10 cellular contexts compared by ENCODE assay signal in genomic region chr6:24492475-24492874, GRCh38. TPM values are rescaled to one million over a fixed set of nuclear protein-coding genes. Genes with fewer than 3 reads are reported as not detected.
DNase-seq lines count a peak whose midpoint lies in the region; FAIRE-seq and TF ChIP-seq lines count a peak whose summit lies in the region.
"Had no signal": no experiment of that assay in that cellular context is flagged by ENCODE, and none has a peak within 500 bp of the region (broad histone marks: within the 10 kb centered on the region; RNA-seq: fewer than 3 reads in every experiment).

No MANE protein-coding gene starts in this region.

- H3K27ac ChIP-seq in C4-2B (no peak overlapping the region), stomach (no peak overlapping the region)

- peaks cover 0 to 7% (median 0%) of the 10 kb centered on the region in 4 donors for H3K36me3 ChIP-seq in stomach

- 76 to 86% (median 77%) methylated on average over 3 of the region's 3 CpGs for WGBS in stomach, 5 donors

- peaks cover 7 to 26% (median 19%) of the 10 kb centered on the region in 4 donors for H3K4me1 ChIP-seq in stomach

- no peak for TF ChIP-seq POLR2A in stomach (IDR thresholded peaks at IDR 0.05)

- intact Hi-C loops in stomach (cut with DNase I; ENCODE audit: low total_unique reads), result no loop called here

- TF ChIP-seq EP300 in stomach (IDR thresholded peaks at IDR 0.05), result no peak

- H3K27me3 ChIP-seq in stomach, result no peaks in the 10 kb centered on the region

- no peak for FAIRE-seq in frontal cortex (lab: Jason Lieb, UNC)
- FAIRE-seq: GM12891 had no signal

- TF ChIP-seq CTCF in C4-2B (conservative IDR thresholded peaks at IDR 0.05) (peak; percentile 37), GM12875 (IDR thresholded peaks at IDR 0.05; ENCODE audit: borderline replicate concordance, insufficient read depth, low read depth, low read length) (peak; percentile 24; the same call in 1 of the 2 replicates), stomach (IDR thresholded peaks at IDR 0.05) (no peak)

- DNase-seq in SK-N-DZ (ENCODE audit: low spot score), result peak; percentile 30
- DNase-seq in iPS-NIHi11 (ENCODE audit: low spot score), result peak; percentile 44
- DNase-seq in NCI-H1417 treated with DMSO at 0.1 percent for 48 hours (lab: John Stamatoyannopoulos, UW), result no peak
- no peak for DNase-seq in frontal cortex (ENCODE audit: low spot score in 2 of 2)
- no peak for DNase-seq in stomach
- DNase-seq in activated CD4-positive, CD25-positive, alpha-beta regulatory T cell (lab: John Stamatoyannopoulos, UW), result no peak
- DNase-seq: activated gamma-delta T cell had no signal

- no peak overlapping the region for H3K4me3 ChIP-seq in GM12875 (ENCODE audit: low read depth, low read length)
- H3K4me3 ChIP-seq in stomach, result no peak overlapping the region

- peaks cover 0 to 4% (median 0%) of the 10 kb centered on the region in 4 donors for H3K9me3 ChIP-seq in stomach

RNA-seq across cellular contexts. Expression of gene ALDH5A1, which starts 2.3 kb away (rescaled TPM):
- 6.5 and 6.6 TPM in 2 replicates for polyA plus RNA-seq in SK-N-DZ (2014; cell fraction: cytosol; rRNA removed)
- polyA plus RNA-seq in SK-N-DZ (2014; cell fraction: nucleus; rRNA removed), result 3.9 and 5.0 TPM in 2 replicates
- total RNA-seq in frontal cortex (16.7 TPM), stomach (1 to 10 TPM in 4 of 5 donors, under 1 TPM in 1; 0.58 to 9.8 (median 6.8) TPM)
- polyA plus RNA-seq in stomach, result 1 to 10 TPM; 2.0 to 2.5 (median 2.5) TPM

RNA-seq across cellular contexts. Expression of gene GPLD1, which starts 3.1 kb away (rescaled TPM):
- 2.7 and 3.0 TPM in 2 replicates for polyA plus RNA-seq in SK-N-DZ (2014; cell fraction: cytosol; rRNA removed)
- polyA plus RNA-seq in SK-N-DZ (2014; cell fraction: nucleus; rRNA removed), result 1.7 and 6.6 TPM in 2 replicates
- total RNA-seq in frontal cortex, result 10.6 TPM
- 1 to 10 TPM in 2 of 5 donors, under 1 TPM in 1, not detected in 2; 0.43 to 2.8 (median 1.3) TPM for total RNA-seq in stomach
- polyA plus RNA-seq in stomach, result under 1 TPM; 0.18 to 0.44 (median 0.31) TPM

Comparison
In these comparisons a context has a peak if more than half of its experiments do, and no peak if none do; other contexts are left out.
1. CTCF ChIP-seq: peak in C4-2B (single experiment) and GM12875 (single experiment); none in stomach (0 of 7).
2. DNase-seq: peak in SK-N-DZ (single experiment) and iPS-NIHi11 (single experiment); none in NCI-H1417 treated with DMSO at 0.1 percent for 48 hours (single experiment), frontal cortex (0 of 2), stomach (single experiment) and activated CD4-positive, CD25-positive, alpha-beta regulatory T cell (0 of 4).